In genomic region chr16:50742521-50743150, GRCh38 we compare ENCODE assay signal across 8 cellular contexts. TPM values are rescaled to one million over a fixed set of nuclear protein-coding genes. Genes with fewer than 3 reads are reported as not detected.
DNase-seq lines count a peak whose midpoint lies in the region; ATAC-seq and TF ChIP-seq lines count a peak whose summit lies in the region.

No MANE protein-coding gene starts in this region.

- 0 to 1% methylated on average over 31 to 32 of the region's 32 CpGs for WGBS in lung, 2 donors

- no peaks in the 10 kb centered on the region for H3K9me3 ChIP-seq in CD8-positive, alpha-beta memory T cell (ENCODE audit: low read length)
- no peaks in the 10 kb centered on the region for H3K9me3 ChIP-seq in lung (ENCODE audit: control insufficient read depth in 2 of 2, insufficient read depth in 1 of 2, low read length in 1 of 2)

- peaks cover 0 to 4% of the 10 kb centered on the region in 2 donors for H3K27me3 Mint-ChIP-seq in CD8-positive, alpha-beta memory T cell
- H3K27me3 Mint-ChIP-seq in stimulated activated naive CD8-positive, alpha-beta T cell treated with anti-CD3 and anti-CD28 coated beads, Interleukin-15, amount 100 ng/mL, for 72 hours: no peaks in the 10 kb centered on the region

- no peak for TF ChIP-seq CTCF in dorsolateral prefrontal cortex (IDR thresholded peaks at IDR 0.05 in 54 of 56, conservative IDR thresholded peaks at IDR 0.05 in 2 of 56; ENCODE audit: low read depth in 1 of 56, partially characterized antibody in 56 of 56)
- TF ChIP-seq CTCF in lung (IDR thresholded peaks at IDR 0.05; ENCODE audit: control extremely low read depth, extremely low read depth): no peak

- H3K27ac ChIP-seq in CD8-positive, alpha-beta memory T cell (ENCODE audit: low read depth, low read length): peak overlapping the region; percentile 96
- peak overlapping the region in 58 of 59 donors; percentile 30 to 97 (median 89) for H3K27ac ChIP-seq in dorsolateral prefrontal cortex
- peak overlapping the region; percentile 87 to 95 for H3K27ac ChIP-seq in lung (ENCODE audit: low read depth in 1 of 2, low read length in 1 of 2)

- H3K4me1 ChIP-seq in CD8-positive, alpha-beta memory T cell (ENCODE audit: insufficient read depth, low read length): peaks cover 36% of the 10 kb centered on the region
- peaks cover 3 to 15% of the 10 kb centered on the region in 2 donors for H3K4me1 ChIP-seq in lung (ENCODE audit: control insufficient read depth in 2 of 2, insufficient read depth in 2 of 2, low read length in 2 of 2)

- CTCF ChIA-PET in CD8-positive, alpha-beta memory T cell (lab: Charles Lee): interaction anchor here (3.3 kb wide), 1 partner anchor 76 kb away, joined by 39 read pairs; no protein-coding TSS in a partner anchor

- H3K27me3 ChIP-seq in CD8-positive, alpha-beta memory T cell (ENCODE audit: insufficient read depth, low read length, poor library complexity, severe bottlenecking): no peaks in the 10 kb centered on the region
- H3K27me3 ChIP-seq in dorsolateral prefrontal cortex (no peaks in the 10 kb centered on the region), lung (ENCODE audit: control insufficient read depth, insufficient read depth) (no peaks in the 10 kb centered on the region)

- H3K27ac Mint-ChIP-seq in CD8-positive, alpha-beta memory T cell: peak overlapping the region; percentile 95 to 100 (median 98)
- H3K27ac Mint-ChIP-seq in stimulated activated naive CD8-positive, alpha-beta T cell treated with anti-CD3 and anti-CD28 coated beads, Interleukin-15, amount 100 ng/mL, for 72 hours: peak overlapping the region; percentile 96

- H3K4me1 Mint-ChIP-seq in CD8-positive, alpha-beta memory T cell: peaks cover 47 to 59% (median 57%) of the 10 kb centered on the region in 3 donors
- H3K4me1 Mint-ChIP-seq in stimulated activated naive CD8-positive, alpha-beta T cell treated with anti-CD3 and anti-CD28 coated beads, Interleukin-15, amount 100 ng/mL, for 72 hours: peaks cover 51% of the 10 kb centered on the region

- POLR2A ChIA-PET in CD8-positive, alpha-beta memory T cell (lab: Charles Lee): interaction anchor here (1.6 kb wide), 1 partner anchor 62 kb away, joined by 4 read pairs; the partner anchor contains the start of gene SNX20

- no peak for ATAC-seq in lung (ENCODE audit: insufficient read depth, low FRiP score)
- ATAC-seq in stimulated activated naive CD8-positive, alpha-beta T cell treated with anti-CD3 and anti-CD28 coated beads, Interleukin-15, amount 100 ng/mL, for 72 hours: peak; percentile 7
- ATAC-seq in HG02588 (IDR thresholded peaks at IDR 0.05; ENCODE audit: unreplicated experiment): no peak
- no peak for ATAC-seq in GM19395 (IDR thresholded peaks at IDR 0.05; ENCODE audit: unreplicated experiment)

- H3K4me3 ChIP-seq in CD8-positive, alpha-beta memory T cell (ENCODE audit: low read length): peak overlapping the region; percentile 83
- H3K4me3 ChIP-seq in dorsolateral prefrontal cortex: peak overlapping the region; percentile 57 to 98 (median 86)
- peak overlapping the region; percentile 84 for H3K4me3 ChIP-seq in lung

- peak; percentile 49 to 82 (median 68) for DNase-seq in CD8-positive, alpha-beta memory T cell
- DNase-seq in HK-2 (ENCODE audit: unreplicated experiment) (peak; percentile 17), dorsolateral prefrontal cortex (peak in 2 of 10 donors; percentile 14 to 46), lung (ENCODE audit: low spot score) (no peak)
- peak; percentile 29 for DNase-seq in activated CD4-positive, alpha-beta T cell treated with anti-CD3 and anti-CD28 coated beads for 1 hour
- DNase-seq in stimulated activated naive CD8-positive, alpha-beta T cell treated with anti-CD3 and anti-CD28 coated beads, Interleukin-15, amount 100 ng/mL, for 72 hours: peak; percentile 57 to 75

- no peaks in the 10 kb centered on the region for H3K36me3 ChIP-seq in CD8-positive, alpha-beta memory T cell (ENCODE audit: insufficient read depth, low read length)
- no peaks in the 10 kb centered on the region for H3K36me3 ChIP-seq in lung (ENCODE audit: control insufficient read depth in 2 of 2, insufficient read depth in 2 of 2, low read length in 2 of 2)

- H3K36me3 Mint-ChIP-seq in CD8-positive, alpha-beta memory T cell: peaks cover 5 to 42% (median 17%) of the 10 kb centered on the region in 3 donors

- peak overlapping the region; percentile 91 to 99 (median 96) for H3K4me3 Mint-ChIP-seq in CD8-positive, alpha-beta memory T cell
- H3K4me3 Mint-ChIP-seq in stimulated activated naive CD8-positive, alpha-beta T cell treated with anti-CD3 and anti-CD28 coated beads, Interleukin-15, amount 100 ng/mL, for 72 hours: peak overlapping the region; percentile 94 to 96

- H3K9me3 Mint-ChIP-seq in CD8-positive, alpha-beta memory T cell: no peaks in the 10 kb centered on the region
- H3K9me3 Mint-ChIP-seq in stimulated activated naive CD8-positive, alpha-beta T cell treated with anti-CD3 and anti-CD28 coated beads, Interleukin-15, amount 100 ng/mL, for 72 hours: no peaks in the 10 kb centered on the region

- intact Hi-C loops in dorsolateral prefrontal cortex (cut with DNase I): loop anchor here (5.0 to 10.0 kb wide), 9 partner anchors 35 to 718 kb away; partner anchors contain the start of genes HEATR3 (in 2 of the 2), CNEP1R1 (in 1 of the 2) and TENT4B (in 1 of the 2)

RNA-seq across cellular contexts. Expression of gene CYLD, which starts 0.8 kb away (rescaled TPM):
- total RNA-seq in CD8-positive, alpha-beta memory T cell: 100 to 1,000 TPM; 144 to 152 TPM
- polyA plus RNA-seq in CD8-positive, alpha-beta memory T cell: 105 TPM
- 100 to 1,000 TPM in 2 of 120 experiments, 10 to 100 TPM in 118; 58.7 to 116 (median 82.7) TPM for total RNA-seq in dorsolateral prefrontal cortex
- total RNA-seq in lung: 10 to 100 TPM; 33.4 to 90.5 TPM
- 10 to 100 TPM; 15.3 to 18.6 TPM for polyA plus RNA-seq in lung

RNA-seq across cellular contexts. Expression of gene NOD2, which starts 49.2 kb away (rescaled TPM):
- 1 to 10 TPM; 1.8 TPM for total RNA-seq in CD8-positive, alpha-beta memory T cell
- 1.9 TPM for polyA plus RNA-seq in CD8-positive, alpha-beta memory T cell
- 1 to 10 TPM in 50 of 120 experiments, under 1 TPM in 65, not detected in 5; 0.08 to 3.5 (median 0.84) TPM for total RNA-seq in dorsolateral prefrontal cortex
- total RNA-seq in lung: 10 to 100 TPM in 1 of 2 donors, 1 to 10 TPM in 1; 4.3 to 14.1 TPM
- 1 to 10 TPM; 2.1 to 7.5 TPM for polyA plus RNA-seq in lung
